29 cellular contexts compared by ENCODE assay signal in the genomic region with DNA sequence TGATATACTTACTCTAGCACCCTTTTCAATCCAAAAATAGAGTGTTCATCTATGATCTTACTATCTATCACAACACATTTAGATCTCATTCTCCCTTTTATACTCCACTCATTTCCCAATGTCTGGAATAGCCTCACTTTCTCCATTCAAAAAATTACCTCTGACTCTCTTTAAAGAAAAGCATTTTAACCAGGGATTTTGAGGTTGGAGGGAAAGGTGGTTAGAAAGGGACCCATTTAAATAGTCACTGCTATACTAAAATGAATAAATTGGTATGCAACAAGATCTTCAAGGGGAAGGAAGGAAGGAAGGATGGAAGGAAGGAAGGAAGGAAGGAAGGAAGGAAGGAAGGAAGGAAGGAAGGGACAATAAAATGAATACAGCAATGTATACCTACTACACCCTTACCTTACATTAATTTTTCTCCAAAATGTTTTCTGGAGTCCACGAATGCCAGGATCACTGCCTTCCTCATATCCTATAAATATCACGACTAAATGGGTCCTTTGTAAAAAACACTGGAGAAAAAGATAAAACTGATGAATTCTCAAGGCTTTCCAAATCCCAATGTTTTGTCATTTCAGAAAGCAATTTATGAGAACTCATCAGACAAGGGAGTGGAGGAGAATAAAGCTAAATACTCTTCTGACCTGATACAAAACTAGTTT.
"Had no signal": no experiment of that assay in that cellular context is flagged by ENCODE, and none has a peak within 500 bp of the region (broad histone marks: within the 10 kb centered on the region; RNA-seq: fewer than 3 reads in every experiment).

No MANE protein-coding gene starts in this region.

- H3K27me3 Mint-ChIP-seq: progenitor cell of endocrine pancreas; stimulated activated naive CD8-positive, alpha-beta T cell treated with anti-CD3 and anti-CD28 coated beads, Interleukin-15, amount 100 ng/mL, for 72 hours; type B pancreatic cell had no signal

- H3K36me3 ChIP-seq: neural progenitor cell, ovary, right lobe of liver, sigmoid colon, suprapubic skin, tibial artery, transverse colon, upper lobe of right lung, uterus had no signal

- DNase-seq: natural killer cell; occipital lobe; ovary; posterior cingulate gyrus; psoas muscle; right cardiac atrium; right lobe of liver; sigmoid colon; small intestine; stimulated activated CD4-positive, alpha-beta T cell treated with anti-CD3 and anti-CD28 coated beads, Interleukin-15, amount 100 ng/mL, for 24 hours; stimulated activated CD4-positive, alpha-beta T cell treated with anti-CD3 and anti-CD28 coated beads, Interleukin-2, amount 100 ng/mL, for 24 hours; stimulated activated CD4-positive, alpha-beta T cell treated with anti-CD3 and anti-CD28 coated beads, Interleukin-2, amount 100 ng/mL, for 48 hours; stimulated activated CD4-positive, alpha-beta T cell treated with anti-CD3 and anti-CD28 coated beads, Interleukin-4, amount 100 ng/mL, for 24 hours; stimulated activated naive CD4-positive, alpha-beta T cell; stimulated activated naive CD8-positive, alpha-beta T cell treated with anti-CD3 and anti-CD28 coated beads, Interleukin-15, amount 100 ng/mL, for 72 hours; stimulated activated naive CD8-positive, alpha-beta T cell treated with anti-CD3 and anti-CD28 coated beads, Interleukin-15, Interleukin-2, amounts not matched to agents 100 U/mL and 50 U/mL, for 24 hours; substantia nigra; testis; tibial artery; transverse colon; upper lobe of right lung; uterus had no signal

- H3K9me3 ChIP-seq: ovary, psoas muscle, right lobe of liver, suprapubic skin, testis, transverse colon, upper lobe of right lung had no signal

- H3K4me1 ChIP-seq: neural progenitor cell, parathyroid adenoma, sigmoid colon, testis, transverse colon, uterus had no signal

- H3K27ac ChIP-seq: neural progenitor cell, ovary, parathyroid adenoma, psoas muscle, right lobe of liver, sigmoid colon, suprapubic skin, testis, tibial artery, transverse colon, upper lobe of right lung, uterus had no signal

- H3K4me1 Mint-ChIP-seq: nephron, neural progenitor cell had no signal

- H3K4me3 ChIP-seq: neural progenitor cell, ovary, psoas muscle, right lobe of liver, sigmoid colon, suprapubic skin, testis, tibial artery, transverse colon, upper lobe of right lung, uterus had no signal

- ATAC-seq: natural killer cell; psoas muscle; right cardiac atrium; right lobe of liver; stimulated activated effector memory CD8-positive, alpha-beta T cell treated with anti-CD3 and anti-CD28 coated beads, Interleukin-12 subunit alpha, Interleukin-12 subunit beta, amount 100 ng/mL, for 72 hours; stimulated activated naive CD8-positive, alpha-beta T cell treated with anti-CD3 and anti-CD28 coated beads, Interleukin-15, amount 100 ng/mL, for 72 hours; stimulated activated naive CD8-positive, alpha-beta T cell treated with anti-CD3 and anti-CD28 coated beads, Interleukin-15, Interleukin-2, amounts not matched to agents 100 U/mL and 50 U/mL, for 24 hours; upper lobe of right lung had no signal

- H3K27ac Mint-ChIP-seq: natural killer cell; nephron; neural progenitor cell; progenitor cell of endocrine pancreas; stimulated activated effector memory CD8-positive, alpha-beta T cell treated with anti-CD3 and anti-CD28 coated beads, Interleukin-12 subunit alpha, Interleukin-12 subunit beta, amount 100 ng/mL, for 72 hours; stimulated activated naive CD8-positive, alpha-beta T cell treated with anti-CD3 and anti-CD28 coated beads, Interleukin-15, amount 100 ng/mL, for 72 hours; type B pancreatic cell had no signal

- H3K4me3 Mint-ChIP-seq: natural killer cell; nephron; neural progenitor cell; stimulated activated effector memory CD8-positive, alpha-beta T cell treated with anti-CD3 and anti-CD28 coated beads, Interleukin-12 subunit alpha, Interleukin-12 subunit beta, amount 100 ng/mL, for 72 hours; stimulated activated naive CD8-positive, alpha-beta T cell treated with anti-CD3 and anti-CD28 coated beads, Interleukin-15, amount 100 ng/mL, for 72 hours; type B pancreatic cell had no signal

- H3K27me3 ChIP-seq: neural progenitor cell, ovary, right lobe of liver, sigmoid colon, suprapubic skin, testis, tibial artery, transverse colon, upper lobe of right lung, uterus had no signal
